23 cellular contexts compared by ENCODE assay signal in genomic region chr6:157834549-157834948, GRCh38. TPM values are rescaled to one million over a fixed set of nuclear protein-coding genes. Genes with fewer than 3 reads are reported as not detected.
A peak's percentile ranks its signal among the peaks of the same experiment; 100 is the strongest.
DNase-seq lines count a peak whose midpoint lies in the region; ATAC-seq and TF ChIP-seq lines count a peak whose summit lies in the region.
"Had no signal": no experiment of that assay in that cellular context is flagged by ENCODE, and none has a peak within 500 bp of the region (broad histone marks: within the 10 kb centered on the region; RNA-seq: fewer than 3 reads in every experiment).

No MANE protein-coding gene starts in this region.

- peaks cover 9 to 12% of the 10 kb centered on the region in 2 donors for H3K9me3 Mint-ChIP-seq in activated T-cell treated with anti-CD3 and anti-CD28 coated beads, Interleukin-2, amount 50 U/mL, for 72 hours
- H3K9me3 Mint-ChIP-seq in brain = peaks cover 0 to 15% (median 10%) of the 10 kb centered on the region in 5 experiments
- H3K9me3 Mint-ChIP-seq: neural crest cell had no signal

- H3K27me3 Mint-ChIP-seq in activated T-cell treated with anti-CD3 and anti-CD28 coated beads, Interleukin-2, amount 50 U/mL, for 72 hours (ENCODE audit: low read depth) = no peaks in the 10 kb centered on the region
- no peaks in the 10 kb centered on the region for H3K27me3 Mint-ChIP-seq in brain
- H3K27me3 Mint-ChIP-seq: activated naive CD4-positive, alpha-beta T cell treated with anti-CD3 and anti-CD28 coated beads, Interleukin-2, amount 10 ng/mL, durations not matched to agents 7 days and 5 days; dendritic cell treated with granulocyte-macrophage colony-stimulating factor and Interleukin-4, amounts not matched to agents 40 ng/mL and 50 ng/mL, for 4 days had no signal

- no peak overlapping the region for H2BK5ac ChIP-seq in neuronal stem cell (ENCODE audit: low read length)

- peak overlapping the region; percentile 73 for H3K27ac ChIP-seq in RWPE2 (ENCODE audit: poor library complexity, severe bottlenecking)
- peak overlapping the region; percentile 77 for H3K27ac ChIP-seq in neuronal stem cell (replicated peaks; ENCODE audit: low read length)
- no peak overlapping the region for H3K27ac ChIP-seq in ascending aorta
- H3K27ac ChIP-seq: C4-2B, vagina had no signal

- no peak overlapping the region for H2BK12ac ChIP-seq in neuronal stem cell (ENCODE audit: low read length)

- H3K4me3 Mint-ChIP-seq in activated T-cell treated with anti-CD3 and anti-CD28 coated beads, Interleukin-2, amount 50 U/mL, for 72 hours = peak overlapping the region; percentile 39 to 68
- H3K4me3 Mint-ChIP-seq in brain = peak overlapping the region in 1 of 5 experiments; percentile 26
- H3K4me3 Mint-ChIP-seq: activated naive CD4-positive, alpha-beta T cell treated with anti-CD3 and anti-CD28 coated beads, Interleukin-2, amount 10 ng/mL, durations not matched to agents 7 days and 5 days; dendritic cell treated with granulocyte-macrophage colony-stimulating factor and Interleukin-4, amounts not matched to agents 40 ng/mL and 50 ng/mL, for 4 days had no signal

- no peak for DNase-seq in activated T-cell treated with anti-CD3 and anti-CD28 coated beads, Interleukin-2, amount 50 U/mL, for 72 hours
- no peak for DNase-seq in activated T-cell treated with anti-CD3 and anti-CD28 coated beads, Interleukin-2, amount 50 U/mL, for 48 hours
- DNase-seq in RWPE2 (ENCODE audit: low spot score) = no peak
- DNase-seq in neuronal stem cell (ENCODE audit: low spot score) = no peak
- DNase-seq in ascending aorta (ENCODE audit: low spot score in 2 of 2) = no peak
- DNase-seq in NCI-H524 (lab: John Stamatoyannopoulos, UW) = no peak
- no peak for DNase-seq in islet precursor cell
- DNase-seq: activated CD4-positive, alpha-beta T cell treated with anti-CD3 and anti-CD28 coated beads for 1 hour; brain microvascular endothelial cell; DMS153; foreskin fibroblast; GF-D8; H7; midbrain; MM.1S; SK-N-SH; stimulated activated CD8-positive, alpha-beta memory T cell treated with anti-CD3 and anti-CD28 coated beads, Interleukin-4, amount 100 ng/mL, for 48 hours had no signal

- peaks cover 87% of the 10 kb centered on the region for H3K4me1 Mint-ChIP-seq in activated T-cell treated with anti-CD3 and anti-CD28 coated beads, Interleukin-2, amount 50 U/mL, for 72 hours (ENCODE audit: low read depth)
- peaks cover 64% of the 10 kb centered on the region for H3K4me1 Mint-ChIP-seq in brain

- no peak overlapping the region for H3K4ac ChIP-seq in neuronal stem cell (ENCODE audit: low read length)

- peaks cover 40 to 64% of the 10 kb centered on the region in 2 donors for H3K36me3 Mint-ChIP-seq in activated T-cell treated with anti-CD3 and anti-CD28 coated beads, Interleukin-2, amount 50 U/mL, for 72 hours (ENCODE audit: insufficient read depth in 2 of 2)
- H3K36me3 Mint-ChIP-seq in brain = peaks cover 60% of the 10 kb centered on the region

- TF ChIP-seq CTCF in RWPE2 (IDR thresholded peaks at IDR 0.05; ENCODE audit: poor library complexity, severe bottlenecking) (no peak), brain (conservative IDR thresholded peaks at IDR 0.05) (no peak), ascending aorta (IDR thresholded peaks at IDR 0.05) (no peak)

- H3K9ac ChIP-seq in neuronal stem cell (ENCODE audit: low read depth, low read length, poor library complexity) = no peak overlapping the region

- H2BK15ac ChIP-seq in neuronal stem cell (ENCODE audit: low read length) = no peak overlapping the region

- peak overlapping the region; percentile 2 for H2AK5ac ChIP-seq in neuronal stem cell (ENCODE audit: low read depth, low read length)

- H2BK120ac ChIP-seq in neuronal stem cell (ENCODE audit: low read depth, low read length) = no peak overlapping the region

- H2AFZ ChIP-seq in neuronal stem cell (ENCODE audit: low read length) = no peak overlapping the region

- no peak overlapping the region for H4K91ac ChIP-seq in neuronal stem cell (ENCODE audit: low read depth, low read length, poor library complexity)

- H3K4me2 ChIP-seq in neuronal stem cell (ENCODE audit: insufficient read depth, low read length, poor library complexity, severe bottlenecking) = no peak overlapping the region

- H3K27ac Mint-ChIP-seq in activated T-cell treated with anti-CD3 and anti-CD28 coated beads, Interleukin-2, amount 50 U/mL, for 72 hours = peak overlapping the region; percentile 77
- peak overlapping the region in 4 of 5 experiments; percentile 48 to 75 (median 68) for H3K27ac Mint-ChIP-seq in brain

- no peak for ATAC-seq in activated T-cell treated with anti-CD3 and anti-CD28 coated beads, Interleukin-2, amount 50 U/mL, for 72 hours (replicated peaks in 1 of 2)
- ATAC-seq in RWPE2 (ENCODE audit: low read depth) = no peak

- H3K14ac ChIP-seq in neuronal stem cell (ENCODE audit: low read length) = no peak overlapping the region

- no CpG with 5 or more reads among the region's 6 CpGs for WGBS in neuronal stem cell (ENCODE audit: extremely low coverage in 2 of 2, insufficient read length in 2 of 2, insufficient replicate concordance in 1 of 2), 2 donors

- no peak overlapping the region for H3K18ac ChIP-seq in neuronal stem cell (ENCODE audit: low read length)

- H3K4me1 ChIP-seq in RWPE2 (ENCODE audit: insufficient read depth, poor library complexity, severe bottlenecking) (peaks cover 52% of the 10 kb centered on the region), neuronal stem cell (ENCODE audit: control insufficient read depth in 2 of 2, insufficient read depth in 1 of 2, low read depth in 1 of 2, low read length in 2 of 2) (peaks cover 20 to 28% of the 10 kb centered on the region in 2 donors), ascending aorta (peaks cover 4 to 23% of the 10 kb centered on the region in 2 donors)

- peaks cover 2% of the 10 kb centered on the region for H3K79me1 ChIP-seq in neuronal stem cell (ENCODE audit: low read depth, low read length)

- H3K9me3 ChIP-seq in RWPE2 (ENCODE audit: severe bottlenecking) = no peaks in the 10 kb centered on the region
- peaks cover 0 to 11% of the 10 kb centered on the region in 2 donors for H3K9me3 ChIP-seq in neuronal stem cell (replicated peaks in 1 of 2; ENCODE audit: control insufficient read depth in 2 of 2, insufficient read depth in 1 of 2, low read depth in 1 of 2, low read length in 2 of 2)
- H3K9me3 ChIP-seq in ascending aorta = no peaks in the 10 kb centered on the region
- H3K9me3 ChIP-seq: SK-N-SH, vagina had no signal

- H3K4me3 ChIP-seq in RWPE2 (ENCODE audit: severe bottlenecking) = no peak overlapping the region
- H3K4me3 ChIP-seq in neuronal stem cell (ENCODE audit: low read length in 2 of 2) = no peak overlapping the region
- H3K4me3 ChIP-seq in ascending aorta = no peak overlapping the region
- H3K4me3 ChIP-seq: vagina had no signal

- no peak overlapping the region for H3K23ac ChIP-seq in neuronal stem cell (ENCODE audit: low read depth, low read length, poor library complexity)

- no peaks in the 10 kb centered on the region for H3K27me3 ChIP-seq in RWPE2 (ENCODE audit: insufficient read depth, poor library complexity, severe bottlenecking)
- H3K27me3 ChIP-seq in neuronal stem cell (ENCODE audit: control insufficient read depth in 3 of 3, insufficient read depth in 3 of 3, low read depth in 1 of 3, low read length in 3 of 3) = no peaks in the 10 kb centered on the region
- H3K27me3 ChIP-seq in ascending aorta = no peaks in the 10 kb centered on the region
- H3K27me3 ChIP-seq: brain microvascular endothelial cell, vagina had no signal

- intact Hi-C loops in ascending aorta (cut with DNase I) = no loop called here

- H3K36me3 ChIP-seq in RWPE2 (ENCODE audit: low read depth) (peaks cover 4% of the 10 kb centered on the region; the same call in 1 of the 2 replicates), neuronal stem cell (replicated peaks in 1 of 2; ENCODE audit: control insufficient read depth in 2 of 2, insufficient read depth in 2 of 2, low read length in 2 of 2) (peaks cover 0 to 1% of the 10 kb centered on the region in 2 donors), ascending aorta (no peaks in the 10 kb centered on the region)
- H3K36me3 ChIP-seq: brain microvascular endothelial cell, vagina had no signal

- H4K8ac ChIP-seq in neuronal stem cell (ENCODE audit: low read depth, low read length) = no peak overlapping the region

RNA-seq across cellular contexts. Expression of gene SNX9, which starts 11.5 kb away (rescaled TPM):
- 10 to 100 TPM; 83.5 to 94.6 TPM for total RNA-seq in activated T-cell treated with anti-CD3 and anti-CD28 coated beads, Interleukin-2, amount 50 U/mL, for 72 hours
- polyA plus RNA-seq in brain (ENCODE audit: insufficient read depth, low read depth, low replicate concordance) = 15.9 TPM
- polyA plus RNA-seq in neuronal stem cell (2013, experiment 1 of 2) = 21.0 TPM
- 21.3 TPM for polyA plus RNA-seq in neuronal stem cell (2013, experiment 2 of 2)
- 55.2 TPM for total RNA-seq in ascending aorta

Comparison
In these comparisons a context has a peak if more than half of its experiments do, and no peak if none do; other contexts are left out.
1. H3K27ac ChIP-seq: peak in RWPE2 (single experiment) and neuronal stem cell (single experiment); none in ascending aorta (0 of 2).